ENCODE assay signal across 12 cellular contexts in the genomic region with DNA sequence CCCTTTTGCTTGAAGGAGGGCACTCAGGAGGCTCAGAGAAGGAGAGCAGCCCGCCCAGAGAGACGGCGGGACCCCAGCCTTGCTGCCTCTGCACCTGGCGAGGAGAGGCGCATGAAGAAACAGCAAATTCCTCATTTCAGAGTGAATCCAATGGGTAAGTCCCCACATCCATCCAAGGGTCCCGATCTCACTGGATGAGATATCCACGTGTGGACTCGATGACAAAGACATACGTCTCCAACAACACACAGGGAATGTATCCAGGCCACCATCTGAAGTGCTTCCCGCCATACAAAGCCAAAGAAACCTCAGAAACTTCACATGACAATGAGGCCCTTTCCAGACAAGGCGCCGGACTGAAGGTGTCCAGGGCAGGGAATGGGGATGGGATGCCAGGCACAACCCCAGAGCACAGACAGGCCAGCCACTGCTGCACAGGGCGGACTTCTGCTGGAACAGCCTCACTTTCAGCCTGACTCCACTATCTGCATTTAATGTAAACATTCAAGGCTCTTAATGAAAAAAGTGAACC. TPM values are rescaled to one million over a fixed set of nuclear protein-coding genes. Genes with fewer than 3 reads are reported as not detected.
DNase-seq lines count a peak whose midpoint lies in the region; ATAC-seq, FAIRE-seq and TF ChIP-seq lines count a peak whose summit lies in the region.
"Had no signal": no experiment of that assay in that cellular context is flagged by ENCODE, and none has a peak within 500 bp of the region (broad histone marks: within the 10 kb centered on the region; RNA-seq: fewer than 3 reads in every experiment).

No MANE protein-coding gene starts in this region.

- peaks cover 17% of the 10 kb centered on the region for H3F3A ChIP-seq in DOHH2 (ENCODE audit: control insufficient read depth, insufficient read depth)

- H3K9me3 Mint-ChIP-seq in dendritic cell treated with granulocyte-macrophage colony-stimulating factor and Interleukin-4, amounts not matched to agents 40 ng/mL and 50 ng/mL, for 4 days = no peaks in the 10 kb centered on the region

- no peaks in the 10 kb centered on the region for H3K9me3 ChIP-seq in DOHH2 (ENCODE audit: control insufficient read depth, insufficient read depth, low read length)
- H3K9me3 ChIP-seq in pancreas = no peaks in the 10 kb centered on the region

- no peaks in the 10 kb centered on the region for H3K9me2 ChIP-seq in DOHH2 (replicated peaks; ENCODE audit: control insufficient read depth, low read length)

- H3K27ac ChIP-seq in DOHH2 (ENCODE audit: low read depth, low read length) = peak overlapping the region; percentile 46
- peak overlapping the region; percentile 17 to 71 (median 42) for H3K27ac ChIP-seq in pancreas
- H3K27ac ChIP-seq: cardiac muscle cell had no signal

- H3K4me1 Mint-ChIP-seq in dendritic cell treated with granulocyte-macrophage colony-stimulating factor and Interleukin-4, amounts not matched to agents 40 ng/mL and 50 ng/mL, for 4 days (ENCODE audit: low read depth) = peaks cover 41% of the 10 kb centered on the region

- FAIRE-seq in pancreas (lab: Jason Lieb, UNC) (no peak), H54 (lab: Jason Lieb, UNC) (no peak)
- FAIRE-seq: GM18507 had no signal

- H3K36me3 ChIP-seq in DOHH2 (ENCODE audit: control insufficient read depth, low read length) (peaks cover 58% of the 10 kb centered on the region), pancreas (no peaks in the 10 kb centered on the region)
- H3K36me3 ChIP-seq: cardiac muscle cell had no signal

- H3K27me3 Mint-ChIP-seq in dendritic cell treated with granulocyte-macrophage colony-stimulating factor and Interleukin-4, amounts not matched to agents 40 ng/mL and 50 ng/mL, for 4 days = peaks cover 9% of the 10 kb centered on the region

- DNase-seq in OCI-M2 (lab: John Stamatoyannopoulos, UW; ENCODE audit: unreplicated experiment) (peak; percentile 49), pancreas (peak in 1 of 6 donors; percentile 49), hypothalamus (lab: John Stamatoyannopoulos, UW) (no peak), NCI-H446 treated with DMSO at 0.1 percent for 48 hours (lab: John Stamatoyannopoulos, UW) (no peak), H54 (ENCODE audit: insufficient read length, low spot score) (no peak)
- DNase-seq in effector CD4-positive, alpha-beta T cell = no peak
- DNase-seq: NCI-H1694, nucleus accumbens had no signal

- H3K4me3 ChIP-seq in DOHH2 (ENCODE audit: low read length) (peak overlapping the region; percentile 19), pancreas (peak overlapping the region in 1 of 4 donors; percentile 3)
- H3K4me3 ChIP-seq: cardiac muscle cell had no signal

- H3K79me2 ChIP-seq in DOHH2 (ENCODE audit: control insufficient read depth, low read length) = peaks cover 98% of the 10 kb centered on the region

- H3K4me2 ChIP-seq in DOHH2 (ENCODE audit: low read length) = peak overlapping the region; percentile 55

- peaks cover 34% of the 10 kb centered on the region for H4K20me1 ChIP-seq in DOHH2 (ENCODE audit: control insufficient read depth, insufficient read depth, low read depth, low read length)

- TF ChIP-seq CTCF in DOHH2 (IDR thresholded peaks at IDR 0.05; ENCODE audit: low read depth, low read length, poor library complexity, severe bottlenecking) (no peak), pancreas (IDR thresholded peaks at IDR 0.05) (no peak)

- intact Hi-C loops in dendritic cell treated with granulocyte-macrophage colony-stimulating factor and Interleukin-4, amounts not matched to agents 40 ng/mL and 50 ng/mL, for 4 days (cut with micrococcal nuclease) = no loop called here
- intact Hi-C loops in pancreas (cut with DNase I) = no loop called here

- peak overlapping the region; percentile 57 for H3K27ac Mint-ChIP-seq in dendritic cell treated with granulocyte-macrophage colony-stimulating factor and Interleukin-4, amounts not matched to agents 40 ng/mL and 50 ng/mL, for 4 days

- ATAC-seq in pancreas = peak; percentile 22 to 54 (median 51)

- no peak for TF ChIP-seq POLR2A in H54 (IDR thresholded peaks at IDR 0.05; ENCODE audit: low read depth, low read length)

- H3K36me3 Mint-ChIP-seq in dendritic cell treated with granulocyte-macrophage colony-stimulating factor and Interleukin-4, amounts not matched to agents 40 ng/mL and 50 ng/mL, for 4 days (ENCODE audit: low read depth) = peaks cover 15% of the 10 kb centered on the region

- H3K27me3 ChIP-seq in DOHH2 (ENCODE audit: control insufficient read depth, low read length) (no peaks in the 10 kb centered on the region), pancreas (no peaks in the 10 kb centered on the region)

- 40 to 42% methylated on average over 13 of the region's 13 CpGs for WGBS in pancreas, 2 donors

- H3K4me1 ChIP-seq in DOHH2 (ENCODE audit: control insufficient read depth, low read length) = peaks cover 92% of the 10 kb centered on the region
- peaks cover 25 to 45% (median 26%) of the 10 kb centered on the region in 3 donors for H3K4me1 ChIP-seq in pancreas

- peak overlapping the region; percentile 9 for H3K4me3 Mint-ChIP-seq in dendritic cell treated with granulocyte-macrophage colony-stimulating factor and Interleukin-4, amounts not matched to agents 40 ng/mL and 50 ng/mL, for 4 days

RNA-seq across cellular contexts. Expression of a gene that starts 14.5 kb away (rescaled TPM):
- 10 to 100 TPM; 11.5 to 20.2 (median 14.6) TPM for total RNA-seq in pancreas
- 10 to 100 TPM; 10.3 to 19.9 TPM for polyA plus RNA-seq in pancreas
